Comparison of ENCODE assay signal across 28 cellular contexts in genomic region chr3:11914651-11915050, GRCh38.
"Had no signal": no experiment of that assay in that cellular context is flagged by ENCODE, and none has a peak within 500 bp of the region (broad histone marks: within the 10 kb centered on the region; RNA-seq: fewer than 3 reads in every experiment).

No MANE protein-coding gene starts in this region.

- DNase-seq: activated CD4-positive, alpha-beta T cell treated with anti-CD3 and anti-CD28 coated beads for 48 hours; activated CD4-positive, alpha-beta T cell treated with anti-CD3 and anti-CD28 coated beads, Interleukin-2, amount 50 U/mL, for 48 hours; activated naive CD4-positive, alpha-beta T cell treated with anti-CD3 and anti-CD28 coated beads for 36 hours; activated naive CD8-positive, alpha-beta T cell treated with anti-CD3 and anti-CD28 coated beads for 36 hours; activated T-cell treated with anti-CD3 and anti-CD28 coated beads, Interleukin-2, amount 50 U/mL, for 48 hours; body of pancreas; effector memory CD4-positive, alpha-beta T cell; erythroblast; gastrocnemius medialis; glutamatergic neuron; left ventricle myocardium superior; midbrain; naive thymus-derived CD4-positive, alpha-beta T cell; nucleus accumbens; pancreas; psoas muscle; stimulated activated CD4-positive, alpha-beta T cell treated with anti-CD3 and anti-CD28 coated beads, Interleukin-1b, Interleukin-23, amount 100 ng/mL, for 48 hours; stimulated activated CD4-positive, alpha-beta T cell treated with anti-CD3 and anti-CD28 coated beads, Interleukin-4, amount 100 ng/mL, for 4 hours; stimulated activated naive B cell treated with anti-CD40 and anti-IgM and Interleukin-4, amounts not matched to agents 10 μg/mL and 1 μg/mL and 100 μg/mL, for 72 hours; SW 1271; T1000; transverse colon; WERI-Rb-1 had no signal

- ATAC-seq: activated CD4-positive, CD25-positive, alpha-beta regulatory T cell treated with anti-CD3 and anti-CD28 coated beads, Interleukin-2, amount 50 U/mL, for 24 hours; body of pancreas; gastrocnemius medialis; left ventricle myocardium superior; naive thymus-derived CD4-positive, alpha-beta T cell; pancreas; psoas muscle; stimulated activated naive B cell treated with anti-CD40 and anti-IgM and Interleukin-4, amounts not matched to agents 10 μg/mL and 1 μg/mL and 100 μg/mL, for 72 hours had no signal

- H3K36me3 Mint-ChIP-seq: activated naive CD8-positive, alpha-beta T cell treated with anti-CD3 and anti-CD28 coated beads for 36 hours; naive thymus-derived CD4-positive, alpha-beta T cell; stimulated activated naive B cell treated with anti-CD40 and anti-IgM and Interleukin-4, amounts not matched to agents 10 μg/mL and 1 μg/mL and 100 μg/mL, for 72 hours had no signal

- H3K27ac Mint-ChIP-seq: activated naive CD4-positive, alpha-beta T cell treated with anti-CD3 and anti-CD28 coated beads for 36 hours; activated naive CD8-positive, alpha-beta T cell treated with anti-CD3 and anti-CD28 coated beads for 36 hours; stimulated activated naive B cell treated with anti-CD40 and anti-IgM and Interleukin-4, amounts not matched to agents 10 μg/mL and 1 μg/mL and 100 μg/mL, for 72 hours; T-helper 1 cell treated with Interleukin-12 subunit alpha and Interleukin-12 subunit beta and Interleukin-4 antibody, amounts not matched to agents 30 μg/mL and 1 μg/mL, for 36 hours had no signal

- H3K27me3 Mint-ChIP-seq: activated naive CD8-positive, alpha-beta T cell treated with anti-CD3 and anti-CD28 coated beads for 36 hours; naive thymus-derived CD4-positive, alpha-beta T cell; stimulated activated naive B cell treated with anti-CD40 and anti-IgM and Interleukin-4, amounts not matched to agents 10 μg/mL and 1 μg/mL and 100 μg/mL, for 72 hours had no signal

- H3K4me1 Mint-ChIP-seq: activated naive CD8-positive, alpha-beta T cell treated with anti-CD3 and anti-CD28 coated beads for 36 hours; stimulated activated naive B cell treated with anti-CD40 and anti-IgM and Interleukin-4, amounts not matched to agents 10 μg/mL and 1 μg/mL and 100 μg/mL, for 72 hours had no signal

- H3K9me3 ChIP-seq: adrenal gland, body of pancreas, gastrocnemius medialis, pancreas, psoas muscle, suprapubic skin, transverse colon had no signal

- H3K36me3 ChIP-seq: adrenal gland, gastrocnemius medialis, pancreas, suprapubic skin, transverse colon, WERI-Rb-1 had no signal

- H3K27me3 ChIP-seq: adrenal gland, body of pancreas, gastrocnemius medialis, pancreas, suprapubic skin, transverse colon had no signal

- H3K27ac ChIP-seq: adrenal gland, body of pancreas, gastrocnemius medialis, pancreas, psoas muscle, suprapubic skin, transverse colon, WERI-Rb-1 had no signal

- H3K4me1 ChIP-seq: adrenal gland, gastrocnemius medialis, pancreas, psoas muscle, suprapubic skin, transverse colon had no signal

- H3K4me3 ChIP-seq: adrenal gland, body of pancreas, gastrocnemius medialis, pancreas, psoas muscle, smooth muscle cell, suprapubic skin, transverse colon had no signal

- H3K9me3 Mint-ChIP-seq: activated naive CD4-positive, alpha-beta T cell treated with anti-CD3 and anti-CD28 coated beads for 36 hours; activated naive CD8-positive, alpha-beta T cell treated with anti-CD3 and anti-CD28 coated beads for 36 hours; T-helper 1 cell treated with Interleukin-12 subunit alpha and Interleukin-12 subunit beta and Interleukin-4 antibody, amounts not matched to agents 30 μg/mL and 1 μg/mL, for 36 hours had no signal

- H3K4me3 Mint-ChIP-seq: activated naive CD4-positive, alpha-beta T cell treated with anti-CD3 and anti-CD28 coated beads for 36 hours; activated naive CD8-positive, alpha-beta T cell treated with anti-CD3 and anti-CD28 coated beads for 36 hours; naive thymus-derived CD4-positive, alpha-beta T cell; stimulated activated naive B cell treated with anti-CD40 and anti-IgM and Interleukin-4, amounts not matched to agents 10 μg/mL and 1 μg/mL and 100 μg/mL, for 72 hours; T-helper 1 cell treated with Interleukin-12 subunit alpha and Interleukin-12 subunit beta and Interleukin-4 antibody, amounts not matched to agents 30 μg/mL and 1 μg/mL, for 36 hours had no signal
